Comparison of ENCODE assay signal across 31 cellular contexts in genomic region chr1:244394346-244394745, GRCh38.
"Had no signal": no experiment of that assay in that cellular context is flagged by ENCODE, and none has a peak within 500 bp of the region (broad histone marks: within the 10 kb centered on the region; RNA-seq: fewer than 3 reads in every experiment).

No MANE protein-coding gene starts in this region.

- H3K27me3 ChIP-seq: ascending aorta, cardiac muscle cell had no signal

- ATAC-seq: activated CD4-positive, alpha-beta T cell treated with anti-CD3 and anti-CD28 coated beads for 36 hours; activated naive CD8-positive, alpha-beta T cell treated with anti-CD3 and anti-CD28 coated beads, Interleukin-2, amount 50 U/mL, for 24 hours had no signal

- H3K4me1 ChIP-seq: ascending aorta had no signal

- DNase-seq: activated CD4-positive, alpha-beta memory T cell treated with anti-CD3 and anti-CD28 coated beads, Interleukin-2, amount 10 ng/mL, durations not matched to agents 7 days and 5 days; activated CD4-positive, alpha-beta T cell treated with anti-CD3 and anti-CD28 coated beads for 1 hour; activated CD4-positive, alpha-beta T cell treated with anti-CD3 and anti-CD28 coated beads for 36 hours; activated CD4-positive, alpha-beta T cell treated with anti-CD3 and anti-CD28 coated beads for 48 hours; activated CD4-positive, alpha-beta T cell treated with anti-CD3 and anti-CD28 coated beads, Interleukin-2, amount 10 ng/mL, durations not matched to agents 7 days and 5 days; activated CD4-positive, alpha-beta T cell treated with anti-CD3 and anti-CD28 coated beads, Interleukin-2, amount 50 U/mL, for 48 hours; activated CD4-positive, CD25-positive, alpha-beta regulatory T cell; activated CD8-positive, alpha-beta memory T cell treated with anti-CD3 and anti-CD28 coated beads for 24 hours; activated CD8-positive, alpha-beta memory T cell treated with anti-CD3 and anti-CD28 coated beads, Interleukin-2, amount 10 ng/mL, durations not matched to agents 7 days and 5 days; activated CD8-positive, alpha-beta memory T cell treated with anti-CD3 and anti-CD28 coated beads, Interleukin-2, amount 50 U/mL, for 48 hours; activated CD8-positive, alpha-beta T cell treated with anti-CD3 and anti-CD28 coated beads, Interleukin-2, amount 10 ng/mL, durations not matched to agents 7 days and 5 days; activated effector memory CD4-positive, alpha-beta T cell treated with Interleukin-2 at 50 U/mL for 16 hours; activated gamma-delta T cell; activated naive CD4-positive, alpha-beta T cell treated with anti-CD3 and anti-CD28 coated beads, Interleukin-2, amount 10 ng/mL, durations not matched to agents 7 days and 5 days; activated naive CD4-positive, alpha-beta T cell treated with Interleukin-2 at 50 U/mL for 16 hours; activated naive CD8-positive, alpha-beta T cell treated with anti-CD3 and anti-CD28 coated beads, Interleukin-2, amount 10 ng/mL, durations not matched to agents 7 days and 5 days; activated naive CD8-positive, alpha-beta T cell treated with anti-CD3 and anti-CD28 coated beads, Interleukin-2, amount 50 U/mL, for 24 hours; activated T-cell treated with anti-CD3 and anti-CD28 coated beads, Interleukin-2, amount 50 U/mL, for 24 hours; activated T-cell treated with anti-CD3 and anti-CD28 coated beads, Interleukin-2, amount 50 U/mL, for 48 hours; amygdala; anterior cingulate cortex; caudate nucleus; cerebellar nuclear complex; T-helper 1 cell; T-helper 2 cell; T-helper 9 cell had no signal

- H3K27ac ChIP-seq: ascending aorta, cardiac muscle cell, VCaP had no signal

- H3K4me3 ChIP-seq: ascending aorta, cardiac muscle cell had no signal

- H3K36me3 ChIP-seq: ascending aorta, cardiac muscle cell had no signal

- FAIRE-seq: bronchial epithelial cell, TTC549 had no signal
